Comparison of ENCODE assay signal across 9 cellular contexts in the genomic region with DNA sequence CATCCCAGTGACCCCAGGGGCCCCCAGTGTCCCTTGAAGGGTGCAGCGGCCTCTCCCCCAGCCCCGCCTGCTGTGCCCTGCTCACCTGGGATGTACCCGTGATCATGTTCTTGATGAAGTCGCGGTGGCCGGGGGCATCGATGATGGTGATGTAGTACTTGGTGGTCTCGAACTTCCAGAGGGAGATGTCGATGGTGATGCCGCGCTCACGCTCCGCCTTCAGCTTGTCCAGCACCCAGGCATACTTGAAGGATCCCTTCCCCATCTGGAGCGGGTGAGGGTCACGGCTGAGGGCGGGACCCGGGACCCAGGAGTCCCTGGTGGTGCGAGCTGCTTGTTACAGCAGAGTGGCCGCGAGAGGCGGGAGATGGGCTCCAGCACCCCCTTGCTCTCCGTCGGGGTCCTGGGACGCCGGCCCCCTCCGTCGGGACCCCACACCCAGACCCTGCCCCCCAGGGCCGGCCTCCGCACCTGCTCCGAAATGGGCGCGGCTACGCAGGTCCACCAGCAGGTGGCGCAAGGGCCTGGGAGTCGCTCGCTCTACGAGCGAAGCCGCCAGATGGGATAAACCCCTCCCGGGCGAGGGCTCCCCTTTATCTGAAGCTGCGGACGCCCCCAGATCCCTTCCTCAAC. TPM values are rescaled to one million over a fixed set of nuclear protein-coding genes. Genes with fewer than 3 reads are reported as not detected.
DNase-seq lines count a peak whose midpoint lies in the region; ATAC-seq, FAIRE-seq and TF ChIP-seq lines count a peak whose summit lies in the region.
"Had no signal": no experiment of that assay in that cellular context is flagged by ENCODE, and none has a peak within 500 bp of the region (broad histone marks: within the 10 kb centered on the region; RNA-seq: fewer than 3 reads in every experiment).

No MANE protein-coding gene starts in this region.

- peaks cover 31 to 80% of the 10 kb centered on the region in 2 donors for H3K27me3 ChIP-seq in left lung

- intact Hi-C loops in left lung (cut with DNase I) = no loop called here

- H3K4me3 ChIP-seq in left lung = peak overlapping the region; percentile 8 to 17

- ATAC-seq in left lung (peak; percentile 81), GM18868 (IDR thresholded peaks at IDR 0.05; ENCODE audit: unreplicated experiment) (no peak)

- no peak for FAIRE-seq in D721Med (lab: Jason Lieb, UNC)
- FAIRE-seq: TTC549 had no signal

- peaks cover 4 to 30% of the 10 kb centered on the region in 2 donors for H3K4me1 ChIP-seq in left lung

- H3K36me3 ChIP-seq in left lung = no peaks in the 10 kb centered on the region

- TF ChIP-seq CTCF in D721Med (IDR thresholded peaks at IDR 0.05; ENCODE audit: insufficient read depth, missing control alignments) (peak; percentile 77), LNCAP (IDR thresholded peaks at IDR 0.05) (peak; percentile 99), left lung (IDR thresholded peaks at IDR 0.05) (peak; percentile 90 to 95)

- DNase-seq in D721Med (ENCODE audit: insufficient read length, low spot score) (peak; percentile 85), cerebellum (ENCODE audit: low spot score) (peak; percentile 78), left lung (peak; percentile 78 to 95), middle frontal gyrus (ENCODE audit: extremely low spot score, low spot score) (no peak)
- DNase-seq in activated CD4-positive, alpha-beta T cell treated with anti-CD3 and anti-CD28 coated beads for 4 hours = peak; percentile 76 to 81
- peak; percentile 50 to 62 (median 60) for DNase-seq in stimulated activated CD4-positive, alpha-beta T cell treated with anti-CD3 and anti-CD28 coated beads, TNF-alpha, amount 100 ng/mL, for 4 hours (ENCODE audit: low read depth in 3 of 3)

- H3K9me3 ChIP-seq in left lung = no peaks in the 10 kb centered on the region

- no peak overlapping the region for H3K27ac ChIP-seq in left lung

RNA-seq across cellular contexts. Expression of a gene that starts 3.0 kb away (rescaled TPM):
- total RNA-seq in cerebellum = 78.4 TPM
- total RNA-seq in left lung = under 1 TPM; 0.47 to 0.50 TPM

RNA-seq across cellular contexts. Expression of a gene that starts 23.4 kb away (rescaled TPM):
- total RNA-seq in cerebellum (116 TPM), left lung (not detected)

RNA-seq across cellular contexts. Expression of a gene that starts 24.7 kb away (rescaled TPM):
- 48.6 TPM for total RNA-seq in cerebellum
- 100 to 1,000 TPM; 233 to 662 TPM for total RNA-seq in left lung

RNA-seq across cellular contexts. Expression of a gene that starts 41.3 kb away (rescaled TPM):
- total RNA-seq in cerebellum = not detected
- total RNA-seq in left lung = 1 to 10 TPM; 4.5 to 7.3 TPM

RNA-seq across cellular contexts. Expression of a gene that starts 51.7 kb away (rescaled TPM):
- total RNA-seq in cerebellum (not detected), left lung (not detected)

Comparison
In these comparisons a context has a peak if more than half of its experiments do, and no peak if none do; other contexts are left out.
1. RNA of a gene that starts 3.0 kb away (total RNA-seq): 78.4 TPM in cerebellum (single experiment); 0.47 to 0.50 TPM in left lung; every median in the first group is over 10 times any median in the second.
2. RNA of a gene that starts 23.4 kb away (total RNA-seq): 116 TPM in cerebellum (single experiment); not detected in left lung; every median in the first group is over 100 times any median in the second.
3. Peak in every context shown above with its lines, with median percentiles within 50 percentile points of each other: CTCF ChIP-seq.